ENCODE assay signal across 15 cellular contexts in genomic region chr2:120691410-120691809, GRCh38. TPM values are rescaled to one million over a fixed set of nuclear protein-coding genes. Genes with fewer than 3 reads are reported as not detected.
"Had no signal": no experiment of that assay in that cellular context is flagged by ENCODE, and none has a peak within 500 bp of the region (broad histone marks: within the 10 kb centered on the region; RNA-seq: fewer than 3 reads in every experiment).

No MANE protein-coding gene starts in this region.

- ATAC-seq: activated T-cell treated with anti-CD3 and anti-CD28 coated beads, Interleukin-2, amount 50 U/mL, for 4 hours; esophagus mucosa; left lung; naive thymus-derived CD4-positive, alpha-beta T cell; stimulated activated naive CD8-positive, alpha-beta T cell treated with anti-CD3 and anti-CD28 coated beads, Interleukin-15, amount 100 ng/mL, for 72 hours had no signal

- H3K27me3 ChIP-seq: ovary had no signal

- H3K27ac ChIP-seq: cardiac muscle cell, hepatocyte, left lung, ovary, upper lobe of left lung had no signal

- H3K4me3 ChIP-seq: cardiac muscle cell, hepatocyte, left lung, ovary, upper lobe of left lung had no signal

- H3K36me3 ChIP-seq: cardiac muscle cell, left lung, ovary, upper lobe of left lung had no signal

- DNase-seq: activated CD4-positive, alpha-beta memory T cell treated with anti-CD3 and anti-CD28 coated beads, Interleukin-2, amount 10 ng/mL, durations not matched to agents 7 days and 5 days; activated CD4-positive, alpha-beta T cell treated with anti-CD3 and anti-CD28 coated beads for 4 hours; activated effector memory CD4-positive, alpha-beta T cell treated with Interleukin-2 at 50 U/mL for 16 hours; activated naive CD4-positive, alpha-beta T cell treated with anti-CD3 and anti-CD28 coated beads, Interleukin-2, amount 50 U/mL, for 16 hours; activated T-cell treated with anti-CD3 and anti-CD28 coated beads, Interleukin-2, amount 50 U/mL, for 4 hours; left lung; naive thymus-derived CD4-positive, alpha-beta T cell; stimulated activated CD4-positive, alpha-beta T cell treated with anti-CD3 and anti-CD28 coated beads, Interleukin-1b, Interleukin-23, amount 100 ng/mL, for 48 hours; stimulated activated naive CD8-positive, alpha-beta T cell treated with anti-CD3 and anti-CD28 coated beads, Interleukin-15, amount 100 ng/mL, for 72 hours; upper lobe of left lung had no signal

- H3K9me3 ChIP-seq: left lung, ovary, upper lobe of left lung had no signal

RNA-seq across cellular contexts. Expression of gene GLI2, which starts 44.3 kb away (rescaled TPM):
- total RNA-seq: mononuclear cell had no signal
- polyA plus RNA-seq: naive thymus-derived CD4-positive, alpha-beta T cell had no signal
